9 cellular contexts compared by ENCODE assay signal in genomic region chr1:27599605-27600499, GRCh38. TPM values are rescaled to one million over a fixed set of nuclear protein-coding genes. Genes with fewer than 3 reads are reported as not detected.
DNase-seq lines count a peak whose midpoint lies in the region; ATAC-seq and TF ChIP-seq lines count a peak whose summit lies in the region.
"Had no signal": no experiment of that assay in that cellular context is flagged by ENCODE, and none has a peak within 500 bp of the region (broad histone marks: within the 10 kb centered on the region; RNA-seq: fewer than 3 reads in every experiment).

No MANE protein-coding gene starts in this region.

- H3K4me3 ChIP-seq in endodermal cell (ENCODE audit: low read length) = no peak overlapping the region
- peak overlapping the region; percentile 11 for H3K4me3 ChIP-seq in retinal pigment epithelial cell (ENCODE audit: low read length)

- H3K36me3 ChIP-seq in ES-I3 (ENCODE audit: insufficient read depth, low read length) (no peaks in the 10 kb centered on the region), endodermal cell (ENCODE audit: control insufficient read depth, insufficient read depth, low read length) (no peaks in the 10 kb centered on the region)

- H3K4me1 ChIP-seq in ES-I3 (ENCODE audit: insufficient read depth, low read length) = peaks cover 59% of the 10 kb centered on the region
- peaks cover 19% of the 10 kb centered on the region for H3K4me1 ChIP-seq in endodermal cell (ENCODE audit: control insufficient read depth, insufficient read depth, low read length)

- H3K27ac ChIP-seq in endodermal cell (ENCODE audit: low read depth, low read length) = no peak overlapping the region

- no peaks in the 10 kb centered on the region for H3K27me3 Mint-ChIP-seq in endodermal cell (ENCODE audit: insufficient read depth)

- peaks cover 39% of the 10 kb centered on the region for H3K4me1 Mint-ChIP-seq in endodermal cell

- no peak for ATAC-seq in GM21723 (IDR thresholded peaks at IDR 0.05; ENCODE audit: unreplicated experiment)

- no peaks in the 10 kb centered on the region for H3K27me3 ChIP-seq in endodermal cell (ENCODE audit: control insufficient read depth, insufficient read depth, low read length, poor library complexity, severe bottlenecking)

- peak; percentile 44 for DNase-seq in LHCN-M2 (ENCODE audit: low read depth)
- DNase-seq in endodermal cell = peak; percentile 85
- no peak for DNase-seq in retinal pigment epithelial cell (ENCODE audit: low read depth)
- no peak for DNase-seq in stimulated activated CD4-positive, alpha-beta T cell treated with anti-CD3 and anti-CD28 coated beads, Interleukin-4, amount 100 ng/mL, for 24 hours
- DNase-seq in DMS114 treated with DMSO at 0.1 percent for 48 hours (lab: John Stamatoyannopoulos, UW; ENCODE audit: unreplicated experiment) = no peak
- DNase-seq in SW 1271 (lab: John Stamatoyannopoulos, UW) = no peak

- H3K4me3 Mint-ChIP-seq in endodermal cell = peak overlapping the region; percentile 5

- 64% methylated on average over 8 of the region's 9 CpGs for WGBS in endodermal cell (ENCODE audit: insufficient coverage in 1 of 2, insufficient read length in 1 of 2), 2 experiments

- H3K9me3 ChIP-seq in ES-I3 (ENCODE audit: control insufficient read depth, insufficient read depth, low read length) (no peaks in the 10 kb centered on the region), endodermal cell (ENCODE audit: control insufficient read depth, low read length) (no peaks in the 10 kb centered on the region)

- peak overlapping the region; percentile 14; the same call in 1 of the 2 replicates for H3K9ac ChIP-seq in ES-I3 (ENCODE audit: low read depth, low read length)
- H3K9ac ChIP-seq in endodermal cell (ENCODE audit: extremely low read depth, low read length, poor library complexity, severe bottlenecking) = no peak overlapping the region

- TF ChIP-seq CTCF in endodermal cell (conservative IDR thresholded peaks at IDR 0.05) (peak; percentile 49), retinal pigment epithelial cell (conservative IDR thresholded peaks at IDR 0.05; ENCODE audit: low read depth, low read length) (peak; percentile 5)

- H3K27ac Mint-ChIP-seq in endodermal cell = peak overlapping the region; percentile 76

- H3K36me3 Mint-ChIP-seq in endodermal cell (ENCODE audit: low read depth) = no peaks in the 10 kb centered on the region

- no peaks in the 10 kb centered on the region for H3K9me3 Mint-ChIP-seq in endodermal cell

RNA-seq across cellular contexts. Expression of gene AHDC1, which starts 4.1 kb away (rescaled TPM):
- total RNA-seq in LHCN-M2 (2014; rRNA removed) (33.5 and 40.4 TPM in 2 replicates), endodermal cell (10 to 100 TPM; 39.3 to 41.2 TPM)
- polyA plus RNA-seq in LHCN-M2 (2012) = 37.3 TPM
- polyA plus RNA-seq in endodermal cell (2013, experiment 1 of 2) = 52.1 TPM
- polyA plus RNA-seq in endodermal cell (2013, experiment 2 of 2) = 50.1 TPM

RNA-seq across cellular contexts. Expression of gene FGR, which starts 35.1 kb away (rescaled TPM):
- not detected in 2 replicates for total RNA-seq in LHCN-M2 (2014; rRNA removed)
- not detected for polyA plus RNA-seq in LHCN-M2 (2012)
- not detected for total RNA-seq in endodermal cell
- polyA plus RNA-seq in endodermal cell (2013, experiment 1 of 2) = 0.14 TPM
- polyA plus RNA-seq in endodermal cell (2013, experiment 2 of 2) = not detected
- total RNA-seq: HT1080 had no signal

Comparison
In these comparisons a context has a peak if more than half of its experiments do, and no peak if none do; other contexts are left out.
1. DNase-seq: peak in LHCN-M2 (single experiment) and endodermal cell (single experiment); none in retinal pigment epithelial cell (single experiment), stimulated activated CD4-positive, alpha-beta T cell treated with anti-CD3 and anti-CD28 coated beads, Interleukin-4, amount 100 ng/mL, for 24 hours (single experiment), DMS114 treated with DMSO at 0.1 percent for 48 hours (single experiment) and SW 1271 (0 of 2).